Comparison of ENCODE assay signal across 1 cellular context in the genomic region with DNA sequence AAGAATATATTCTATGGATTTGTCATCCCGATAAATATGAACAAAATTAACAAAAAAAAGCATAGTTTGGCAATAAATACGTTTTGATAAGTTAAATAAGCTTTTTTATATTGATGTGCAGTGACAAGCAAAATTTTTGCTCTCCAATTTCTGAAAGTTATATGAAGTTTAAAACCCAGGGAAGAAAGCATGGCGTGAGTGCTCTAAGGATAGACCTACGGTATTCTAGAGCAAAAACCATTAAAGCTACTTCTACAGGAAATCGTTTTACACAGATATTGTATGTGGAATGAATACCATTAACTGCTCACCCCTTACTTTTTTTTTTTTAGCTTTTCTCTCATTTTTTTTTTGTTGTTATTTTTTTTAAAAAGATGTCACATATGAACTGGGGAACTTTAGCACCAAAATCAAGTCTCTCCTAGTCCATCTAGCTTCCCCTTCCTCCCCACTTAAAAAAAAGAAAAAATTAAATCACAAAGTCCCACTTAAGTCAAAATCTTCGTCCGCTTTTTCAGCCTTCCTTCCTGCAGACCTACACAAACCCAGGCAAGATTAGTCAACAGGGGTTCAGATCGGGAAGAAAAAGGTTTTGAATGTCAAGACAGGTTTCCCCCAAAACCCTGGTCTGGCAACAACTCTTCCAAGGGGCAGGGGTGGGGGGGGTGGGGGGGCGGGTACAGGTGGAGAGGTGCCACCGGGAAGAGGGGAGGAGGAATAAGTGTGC.
A peak's percentile ranks its signal among the peaks of the same experiment; 100 is the strongest.
TF ChIP-seq lines count a peak whose summit lies in the region.

No MANE protein-coding gene starts in this region.

TF ChIP-seq in GM12878, 131 proteins besides CTCF, POLR2A, EP300 and RAD21 (continued from another document):
- TF ChIP-seq, protein P1, sequence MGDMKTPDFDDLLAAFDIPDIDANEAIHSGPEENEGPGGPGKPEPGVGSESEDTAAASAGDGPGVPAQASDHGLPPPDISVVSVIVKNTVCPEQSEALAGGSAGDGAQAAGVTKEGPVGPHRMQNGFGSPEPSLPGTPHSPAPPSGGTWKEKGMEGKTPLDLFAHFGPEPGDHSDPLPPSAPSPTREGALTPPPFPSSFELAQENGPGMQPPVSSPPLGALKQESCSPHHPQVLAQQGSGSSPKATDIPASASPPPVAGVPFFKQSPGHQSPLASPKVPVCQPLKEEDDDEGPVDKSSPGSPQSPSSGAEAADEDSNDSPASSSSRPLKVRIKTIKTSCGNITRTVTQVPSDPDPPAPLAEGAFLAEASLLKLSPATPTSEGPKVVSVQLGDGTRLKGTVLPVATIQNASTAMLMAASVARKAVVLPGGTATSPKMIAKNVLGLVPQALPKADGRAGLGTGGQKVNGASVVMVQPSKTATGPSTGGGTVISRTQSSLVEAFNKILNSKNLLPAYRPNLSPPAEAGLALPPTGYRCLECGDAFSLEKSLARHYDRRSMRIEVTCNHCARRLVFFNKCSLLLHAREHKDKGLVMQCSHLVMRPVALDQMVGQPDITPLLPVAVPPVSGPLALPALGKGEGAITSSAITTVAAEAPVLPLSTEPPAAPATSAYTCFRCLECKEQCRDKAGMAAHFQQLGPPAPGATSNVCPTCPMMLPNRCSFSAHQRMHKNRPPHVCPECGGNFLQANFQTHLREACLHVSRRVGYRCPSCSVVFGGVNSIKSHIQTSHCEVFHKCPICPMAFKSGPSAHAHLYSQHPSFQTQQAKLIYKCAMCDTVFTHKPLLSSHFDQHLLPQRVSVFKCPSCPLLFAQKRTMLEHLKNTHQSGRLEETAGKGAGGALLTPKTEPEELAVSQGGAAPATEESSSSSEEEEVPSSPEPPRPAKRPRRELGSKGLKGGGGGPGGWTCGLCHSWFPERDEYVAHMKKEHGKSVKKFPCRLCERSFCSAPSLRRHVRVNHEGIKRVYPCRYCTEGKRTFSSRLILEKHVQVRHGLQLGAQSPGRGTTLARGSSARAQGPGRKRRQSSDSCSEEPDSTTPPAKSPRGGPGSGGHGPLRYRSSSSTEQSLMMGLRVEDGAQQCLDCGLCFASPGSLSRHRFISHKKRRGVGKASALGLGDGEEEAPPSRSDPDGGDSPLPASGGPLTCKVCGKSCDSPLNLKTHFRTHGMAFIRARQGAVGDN (IDR thresholded peaks at IDR 0.05), result 0 out of 2 replicates have a peak, but pooled peaks have one; percentile 12
- TF ChIP-seq USF1 (IDR thresholded peaks at IDR 0.05; ENCODE audit: borderline replicate concordance, extremely low read length, insufficient read depth, low read depth, low read length) (no peak), SMARCA5 (IDR thresholded peaks at IDR 0.05) (no peak), ZNF384 (IDR thresholded peaks at IDR 0.05; ENCODE audit: borderline replicate concordance, low read depth, low read length) (0 out of 2 replicates have a peak, but pooled peaks have one; percentile 21)
